In genomic region chrX:72306085-72306801, GRCh38 we compare ENCODE assay signal across 8 cellular contexts. TPM values are rescaled to one million over a fixed set of nuclear protein-coding genes. Genes with fewer than 3 reads are reported as not detected.
DNase-seq lines count a peak whose midpoint lies in the region; ATAC-seq and TF ChIP-seq lines count a peak whose summit lies in the region.

No MANE protein-coding gene starts in this region.

- H3K27ac ChIP-seq in stomach smooth muscle (ENCODE audit: low read length), result no peak overlapping the region

- CTCF ChIA-PET in WTC11 (lab: Charles Lee), result interaction anchor here (0.9 to 4.4 kb wide), 5 partner anchors 8 to 395 kb away, joined by 3 to 40 read pairs (median 9); partner anchors contain the start of gene RPS4X

- no peak for DNase-seq in GM12865 (ENCODE audit: low read depth)
- DNase-seq in WTC11 (ENCODE audit: low spot score), result peak; percentile 16
- no peak for DNase-seq in GM19240 (ENCODE audit: insufficient read length, low spot score)
- no peak for DNase-seq in GM19238 (ENCODE audit: insufficient read length, low spot score)

- peaks cover 16% of the 10 kb centered on the region for H3K4me1 Mint-ChIP-seq in WTC11

- no peak for TF ChIP-seq POLR2A in GM18505 (IDR thresholded peaks at IDR 0.05; ENCODE audit: borderline replicate concordance, extremely low read depth, insufficient read depth, insufficient read length)

- H3K4me1 ChIP-seq in stomach smooth muscle (ENCODE audit: control insufficient read depth, insufficient read depth, low read length), result peaks cover 37% of the 10 kb centered on the region

- H3K9me3 ChIP-seq in stomach smooth muscle (ENCODE audit: control insufficient read depth in 2 of 2, low read length in 2 of 2), result no peaks in the 10 kb centered on the region

- no peaks in the 10 kb centered on the region for H3K36me3 ChIP-seq in stomach smooth muscle (ENCODE audit: control insufficient read depth in 2 of 2, insufficient read depth in 2 of 2, low read length in 2 of 2)

- H3K27me3 Mint-ChIP-seq in WTC11 (ENCODE audit: low read depth), result peaks cover 79% of the 10 kb centered on the region

- no peak overlapping the region for H3K27ac Mint-ChIP-seq in WTC11

- H3K9ac ChIP-seq in stomach smooth muscle (ENCODE audit: low read length in 2 of 2), result no peak overlapping the region

- peak overlapping the region; percentile 76 for H3K4me3 Mint-ChIP-seq in WTC11

- ATAC-seq in HG02642 (IDR thresholded peaks at IDR 0.05; ENCODE audit: poor library complexity, unreplicated experiment), result peak; percentile 23
- no peak for ATAC-seq in WTC11
- no peak for ATAC-seq in GM18505 (IDR thresholded peaks at IDR 0.05; ENCODE audit: unreplicated experiment)

- H3K27me3 ChIP-seq in stomach smooth muscle (ENCODE audit: control insufficient read depth in 1 of 2, insufficient read depth in 2 of 2, low read length in 2 of 2), result peaks cover 0 to 44% of the 10 kb centered on the region in 2 donors

- POLR2A ChIA-PET in WTC11 (lab: Charles Lee), result no interaction called here

- no peak for TF ChIP-seq CTCF in GM12865 (IDR thresholded peaks at IDR 0.05; ENCODE audit: insufficient read depth, low read depth, low read length, missing control alignments)
- no peak for TF ChIP-seq CTCF in WTC11 (IDR thresholded peaks at IDR 0.05)

- H3K9me3 Mint-ChIP-seq in WTC11, result no peaks in the 10 kb centered on the region

- H3K4me3 ChIP-seq in GM12865 (ENCODE audit: low read depth, low read length), result peak overlapping the region; percentile 26
- peak overlapping the region; percentile 27 for H3K4me3 ChIP-seq in iPS-11a (ENCODE audit: low read depth, low read length)
- peak overlapping the region; percentile 57 to 74 for H3K4me3 ChIP-seq in stomach smooth muscle (ENCODE audit: low read length in 2 of 2)

- no peaks in the 10 kb centered on the region for H3K36me3 Mint-ChIP-seq in WTC11

TF ChIP-seq in WTC11, 78 proteins besides CTCF, POLR2A, EP300 and RAD21:
- TF ChIP-seq NR3C1 (CRISPR knock-in tag; conservative IDR thresholded peaks at IDR 0.05; ENCODE audit: low read depth) (no peak), NFYB (CRISPR knock-in tag; conservative IDR thresholded peaks at IDR 0.05; ENCODE audit: low read depth) (no peak), ZNF121 (CRISPR knock-in tag; IDR thresholded peaks at IDR 0.05) (no peak), GRHL2 (CRISPR knock-in tag; IDR thresholded peaks at IDR 0.05; ENCODE audit: insufficient replicate concordance, severe bottlenecking) (no peak), SP1 (CRISPR knock-in tag; conservative IDR thresholded peaks at IDR 0.05) (no peak), ZMAT4 (CRISPR knock-in tag; IDR thresholded peaks at IDR 0.05) (no peak), ZBTB21 (CRISPR knock-in tag; IDR thresholded peaks at IDR 0.05; ENCODE audit: borderline replicate concordance) (no peak), NFATC4 (CRISPR knock-in tag; IDR thresholded peaks at IDR 0.05) (no peak), SMAD3 (CRISPR knock-in tag; IDR thresholded peaks at IDR 0.05; ENCODE audit: borderline replicate concordance) (no peak), ESRRA (CRISPR knock-in tag; IDR thresholded peaks at IDR 0.05; ENCODE audit: borderline replicate concordance) (no peak), CDX4 (CRISPR knock-in tag; IDR thresholded peaks at IDR 0.05; ENCODE audit: borderline replicate concordance) (no peak)
TF ChIP-seq in WTC11: peak in this region for 0.

RNA-seq across cellular contexts. Expression of gene CITED1, which starts 0.5 kb away (rescaled TPM):
- 2.2 to 4.5 TPM (median 3.9 TPM) in 3 replicates for total RNA-seq in WTC11 (2021)

RNA-seq across cellular contexts. Expression of gene RPS4X, which starts 29.2 kb away (rescaled TPM):
- total RNA-seq in WTC11 (2021), result 805 to 905 TPM (median 863 TPM) in 3 replicates
